8 cellular contexts compared by ENCODE assay signal in genomic region chr3:52278510-52279069, GRCh38. TPM values are rescaled to one million over a fixed set of nuclear protein-coding genes. Genes with fewer than 3 reads are reported as not detected.
DNase-seq lines count a peak whose midpoint lies in the region; ATAC-seq and TF ChIP-seq lines count a peak whose summit lies in the region.

A gene with protein sequence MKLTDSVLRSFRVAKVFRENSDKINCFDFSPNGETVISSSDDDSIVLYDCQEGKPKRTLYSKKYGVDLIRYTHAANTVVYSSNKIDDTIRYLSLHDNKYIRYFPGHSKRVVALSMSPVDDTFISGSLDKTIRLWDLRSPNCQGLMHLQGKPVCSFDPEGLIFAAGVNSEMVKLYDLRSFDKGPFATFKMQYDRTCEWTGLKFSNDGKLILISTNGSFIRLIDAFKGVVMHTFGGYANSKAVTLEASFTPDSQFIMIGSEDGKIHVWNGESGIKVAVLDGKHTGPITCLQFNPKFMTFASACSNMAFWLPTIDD (minus strand): TSS chr3:52278649. CDS start chr3:52278361, 288 bp downstream.

- H3K27me3 Mint-ChIP-seq in nephron progenitor cell (ENCODE audit: low read depth, poor library complexity), result no peaks in the 10 kb centered on the region
- H3K27me3 Mint-ChIP-seq in stimulated activated naive CD8-positive, alpha-beta T cell treated with anti-CD3 and anti-CD28 coated beads, Interleukin-15, amount 100 ng/mL, for 72 hours, result no peaks in the 10 kb centered on the region

- ATAC-seq in stimulated activated naive CD8-positive, alpha-beta T cell treated with anti-CD3 and anti-CD28 coated beads, Interleukin-15, amount 100 ng/mL, for 72 hours, result peak; percentile 82

- peak; percentile 20; the same call in 1 of the 2 replicates for TF ChIP-seq CTCF in LNCaP clone FGC (IDR thresholded peaks at IDR 0.05; ENCODE audit: control insufficient read depth, extremely low read depth, insufficient read depth)
- peak; percentile 46 for TF ChIP-seq CTCF in fibroblast of pulmonary artery (IDR thresholded peaks at IDR 0.05; ENCODE audit: low read length, missing control alignments)
- peak; percentile 39 for TF ChIP-seq CTCF in nephron progenitor cell (IDR thresholded peaks at IDR 0.05)

- DNase-seq in ELR (ENCODE audit: low read depth) (peak; percentile 93), H4 (ENCODE audit: low spot score) (peak; percentile 81), LNCaP clone FGC (ENCODE audit: low read depth) (peak; percentile 63), fibroblast of pulmonary artery (ENCODE audit: low read depth) (peak; percentile 94), nephron progenitor cell (peak; percentile 100)
- peak; percentile 97 for DNase-seq in activated T-helper 9 cell treated with anti-CD3 and anti-CD28 coated beads, Interleukin-2, amount 50 U/mL, for 16 hours (ENCODE audit: low read depth)
- DNase-seq in stimulated activated naive CD8-positive, alpha-beta T cell treated with anti-CD3 and anti-CD28 coated beads, Interleukin-15, amount 100 ng/mL, for 72 hours, result peak; percentile 98

- H3K36me3 Mint-ChIP-seq in nephron progenitor cell (ENCODE audit: low read depth), result peaks cover 25% of the 10 kb centered on the region

- H3K4me3 ChIP-seq in LNCaP clone FGC (ENCODE audit: low read depth, low read length) (peak within 1 kb of the TSS; percentile 88), fibroblast of pulmonary artery (replicated peaks; ENCODE audit: low read depth, low read length) (peak within 1 kb of the TSS; percentile 95)

- peaks cover 4% of the 10 kb centered on the region for H3K9me3 Mint-ChIP-seq in nephron progenitor cell
- H3K9me3 Mint-ChIP-seq in stimulated activated naive CD8-positive, alpha-beta T cell treated with anti-CD3 and anti-CD28 coated beads, Interleukin-15, amount 100 ng/mL, for 72 hours, result no peaks in the 10 kb centered on the region

- peaks cover 43% of the 10 kb centered on the region for H3K4me1 Mint-ChIP-seq in nephron progenitor cell
- peaks cover 62% of the 10 kb centered on the region for H3K4me1 Mint-ChIP-seq in stimulated activated naive CD8-positive, alpha-beta T cell treated with anti-CD3 and anti-CD28 coated beads, Interleukin-15, amount 100 ng/mL, for 72 hours

- peak within 1 kb of the TSS; percentile 96 for H3K4me3 Mint-ChIP-seq in nephron progenitor cell
- H3K4me3 Mint-ChIP-seq in stimulated activated naive CD8-positive, alpha-beta T cell treated with anti-CD3 and anti-CD28 coated beads, Interleukin-15, amount 100 ng/mL, for 72 hours, result peak within 1 kb of the TSS; percentile 91 to 95

- peak; percentile 97 for TF ChIP-seq POLR2A in Raji (IDR thresholded peaks at IDR 0.05; ENCODE audit: insufficient read depth, low read depth, low read length)

- peak within 1 kb of the TSS; percentile 100 for H3K27ac Mint-ChIP-seq in nephron progenitor cell
- H3K27ac Mint-ChIP-seq in stimulated activated naive CD8-positive, alpha-beta T cell treated with anti-CD3 and anti-CD28 coated beads, Interleukin-15, amount 100 ng/mL, for 72 hours, result peak within 1 kb of the TSS; percentile 98 to 100

RNA-seq across cellular contexts. Expression of the gene that starts here (rescaled TPM):
- 29.0 and 33.7 TPM in 2 replicates for total RNA-seq in H4 (2014; rRNA removed; shearing (Covaris generic))

Comparison
In these comparisons a context has a peak if more than half of its experiments do, and no peak if none do; other contexts are left out.
1. Peak in every context shown above with its lines: DNase-seq, ATAC-seq and H3K4me3 ChIP-seq.